In the genomic region with DNA sequence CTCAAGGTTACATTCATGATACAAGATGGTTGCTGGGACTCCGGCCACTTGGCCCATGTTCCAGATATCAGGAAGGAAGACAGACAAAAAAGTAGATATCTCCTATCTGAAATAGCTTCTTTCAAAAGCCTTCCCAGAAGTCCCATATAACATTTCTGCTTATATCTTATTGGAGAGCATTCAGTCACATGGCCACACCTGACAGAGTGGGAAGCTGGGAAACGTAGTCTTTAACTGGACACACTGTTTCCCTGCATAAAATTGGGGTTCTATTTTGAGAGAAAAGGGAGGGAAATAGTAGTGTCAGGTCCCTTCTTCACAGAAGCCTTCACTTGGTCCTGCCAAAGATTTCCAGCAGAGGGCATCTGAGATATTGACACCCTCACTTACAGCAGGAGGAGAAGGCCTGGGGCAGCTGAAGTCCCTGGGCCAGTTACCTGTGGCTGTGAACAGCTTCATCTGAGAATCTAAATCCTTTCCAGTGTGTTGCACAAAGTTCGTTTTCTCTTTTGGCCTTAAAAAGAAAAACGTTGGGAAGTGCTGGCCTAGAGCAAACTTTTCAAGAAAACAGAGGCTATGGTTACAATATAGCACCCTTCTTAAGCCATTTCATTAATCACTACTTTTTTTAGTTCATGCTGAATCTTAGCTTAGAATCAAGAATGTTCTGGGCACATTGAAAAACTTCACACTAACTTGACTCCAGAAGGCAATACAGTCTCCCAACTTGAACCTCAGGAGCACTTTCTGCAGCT, we compare ENCODE assay signal across 8 cellular contexts. TPM values are rescaled to one million over a fixed set of nuclear protein-coding genes. Genes with fewer than 3 reads are reported as not detected.
DNase-seq lines count a peak whose midpoint lies in the region; ATAC-seq and TF ChIP-seq lines count a peak whose summit lies in the region.

No MANE protein-coding gene starts in this region.

- no peak for TF ChIP-seq POLR2A in Peyer's patch (IDR thresholded peaks at IDR 0.05)

- ATAC-seq in HG03175 (IDR thresholded peaks at IDR 0.05; ENCODE audit: unreplicated experiment) = no peak

- DNase-seq in COR-L47 (lab: John Stamatoyannopoulos, UW) = peak; percentile 21
- peak; percentile 4 for DNase-seq in GOT3 (lab: John Stamatoyannopoulos, UW)
- peak in 2 of 3 donors; percentile 45 to 75 for DNase-seq in Peyer's patch
- DNase-seq in activated effector memory CD4-positive, alpha-beta T cell treated with Interleukin-2 at 50 U/mL for 16 hours = peak; percentile 49
- peak; percentile 38 for DNase-seq in iPS DF 19.7 (ENCODE audit: low read depth, low spot score)
- peak; percentile 22 to 44 for DNase-seq in stimulated activated CD4-positive, alpha-beta T cell treated with anti-CD3 and anti-CD28 coated beads, Interleukin-4, amount 100 ng/mL, for 48 hours (ENCODE audit: low read depth in 2 of 2)
- no peak for DNase-seq in NCI-H1436 treated with DMSO at 0.1 percent for 48 hours (lab: John Stamatoyannopoulos, UW)

- peak in 4 of 6 experiments; percentile 24 to 50 (median 44) for TF ChIP-seq CTCF in Peyer's patch (IDR thresholded peaks at IDR 0.05)

- no peak overlapping the region for H3K4me3 ChIP-seq in Peyer's patch

- no peaks in the 10 kb centered on the region for H3K36me3 ChIP-seq in Peyer's patch

- H3K4me1 ChIP-seq in Peyer's patch = no peaks in the 10 kb centered on the region

- H3K9me3 ChIP-seq in Peyer's patch = no peaks in the 10 kb centered on the region

- H3K27ac ChIP-seq in Peyer's patch = no peak overlapping the region

- no peaks in the 10 kb centered on the region for H3K27me3 ChIP-seq in Peyer's patch

RNA-seq across cellular contexts. Expression of a gene that starts 33.5 kb away (rescaled TPM):
- 1 to 10 TPM; 2.5 to 8.8 (median 5.1) TPM for total RNA-seq in Peyer's patch
